Comparison of ENCODE assay signal across 9 cellular contexts in genomic region chr3:46986782-46987484, GRCh38. TPM values are rescaled to one million over a fixed set of nuclear protein-coding genes. Genes with fewer than 3 reads are reported as not detected.
DNase-seq lines count a peak whose midpoint lies in the region; ATAC-seq and TF ChIP-seq lines count a peak whose summit lies in the region.
"Had no signal": no experiment of that assay in that cellular context is flagged by ENCODE, and none has a peak within 500 bp of the region (broad histone marks: within the 10 kb centered on the region; RNA-seq: fewer than 3 reads in every experiment).

No MANE protein-coding gene starts in this region.

- ATAC-seq in HG03095 (IDR thresholded peaks at IDR 0.05; ENCODE audit: unreplicated experiment): peak; percentile 2
- ATAC-seq in activated naive CD4-positive, alpha-beta T cell treated with anti-CD3 and anti-CD28 coated beads, Interleukin-2, amount 50 U/mL, for 72 hours: no peak
- peak in 1 of 4 donors; percentile 3 for ATAC-seq in right lobe of liver
- no peak for ATAC-seq in HG03175 (IDR thresholded peaks at IDR 0.05; ENCODE audit: unreplicated experiment)

- H3K9me3 ChIP-seq in right lobe of liver: no peaks in the 10 kb centered on the region

- DNase-seq in CD14-positive monocyte (ENCODE audit: low spot score) (no peak), right lobe of liver (peak in 1 of 3 donors; percentile 41), NCI-H2196 treated with DMSO at 0.1 percent for 48 hours (lab: John Stamatoyannopoulos, UW; ENCODE audit: unreplicated experiment) (no peak), NCI-H510A treated with DMSO at 0.1 percent for 48 hours (lab: John Stamatoyannopoulos, UW) (no peak)
- DNase-seq in activated naive CD4-positive, alpha-beta T cell treated with anti-CD3 and anti-CD28 coated beads, Interleukin-2, amount 50 U/mL, for 72 hours (ENCODE audit: low spot score in 2 of 2): no peak
- no peak for DNase-seq in stimulated activated CD4-positive, alpha-beta T cell treated with anti-CD3 and anti-CD28 coated beads, Interleukin-2, amount 100 ng/mL, for 24 hours
- DNase-seq: NCI-H1092 had no signal

- no peak for TF ChIP-seq CTCF in CD14-positive monocyte (IDR thresholded peaks at IDR 0.05)
- no peak for TF ChIP-seq CTCF in right lobe of liver (IDR thresholded peaks at IDR 0.05)

- 82% methylated on average over 2 of the region's 3 CpGs for WGBS in right lobe of liver (ENCODE audit: insufficient coverage, low coverage, low lambda C conversion rate, missing lambda C conversion rate)

- no peaks in the 10 kb centered on the region for H3K27me3 ChIP-seq in right lobe of liver

- H3K4me3 ChIP-seq in right lobe of liver: no peak overlapping the region

- peaks cover 95% of the 10 kb centered on the region for H3K4me1 Mint-ChIP-seq in CD14-positive monocyte

- TF ChIP-seq POLR2A in right lobe of liver (IDR thresholded peaks at IDR 0.05): no peak

- H3K27me3 Mint-ChIP-seq in CD14-positive monocyte (ENCODE audit: low read depth in 3 of 3): peaks cover 0 to 3% (median 1%) of the 10 kb centered on the region in 3 donors

- H3K36me3 ChIP-seq in right lobe of liver: no peaks in the 10 kb centered on the region

- H3K9me3 Mint-ChIP-seq in CD14-positive monocyte: no peaks in the 10 kb centered on the region
- no peaks in the 10 kb centered on the region for H3K9me3 Mint-ChIP-seq in activated naive CD4-positive, alpha-beta T cell treated with anti-CD3 and anti-CD28 coated beads, Interleukin-2, amount 50 U/mL, for 72 hours

- H3K27ac ChIP-seq in right lobe of liver: peak overlapping the region in 2 of 3 donors; percentile 12 to 24

- intact Hi-C loops in CD14-positive monocyte (cut with micrococcal nuclease) (loop anchor here in 1 of 2 donors (5.0 kb wide), 2 partner anchors 35 to 60 kb away; no protein-coding TSS in a partner anchor), right lobe of liver (cut with DNase I) (no loop called here)

- H3K4me3 Mint-ChIP-seq in CD14-positive monocyte: peak overlapping the region; percentile 80 to 90

- H3K27ac Mint-ChIP-seq in CD14-positive monocyte: peak overlapping the region; percentile 85 to 99 (median 95)
- peak overlapping the region; percentile 91 for H3K27ac Mint-ChIP-seq in activated naive CD4-positive, alpha-beta T cell treated with anti-CD3 and anti-CD28 coated beads, Interleukin-2, amount 50 U/mL, for 72 hours

- H3K36me3 Mint-ChIP-seq in CD14-positive monocyte: peaks cover 45 to 61% of the 10 kb centered on the region in 2 donors
- H3K36me3 Mint-ChIP-seq in activated naive CD4-positive, alpha-beta T cell treated with anti-CD3 and anti-CD28 coated beads, Interleukin-2, amount 50 U/mL, for 72 hours: peaks cover 0 to 6% of the 10 kb centered on the region in 2 donors

- no peaks in the 10 kb centered on the region for H3K4me1 ChIP-seq in right lobe of liver

RNA-seq across cellular contexts. Expression of gene NBEAL2, which starts 7.5 kb away (rescaled TPM):
- 10 to 100 TPM; 10.4 to 17.3 TPM for polyA plus RNA-seq in CD14-positive monocyte
- total RNA-seq in activated naive CD4-positive, alpha-beta T cell treated with anti-CD3 and anti-CD28 coated beads, Interleukin-2, amount 50 U/mL, for 72 hours: 100 to 1,000 TPM in 1 of 2 donors, 10 to 100 TPM in 1; 75.7 to 122 TPM
- total RNA-seq in right lobe of liver: 10 to 100 TPM in 5 of 6 experiments, 1 to 10 TPM in 1; 8.9 to 11.7 (median 10.8) TPM

RNA-seq across cellular contexts. Expression of gene CCDC12, which starts 10.4 kb away (rescaled TPM):
- 10 to 100 TPM; 50.1 to 55.8 TPM for polyA plus RNA-seq in CD14-positive monocyte
- 10 to 100 TPM; 49.3 to 55.2 TPM for total RNA-seq in activated naive CD4-positive, alpha-beta T cell treated with anti-CD3 and anti-CD28 coated beads, Interleukin-2, amount 50 U/mL, for 72 hours
- total RNA-seq in right lobe of liver: 10 to 100 TPM; 14.6 to 24.2 (median 17.0) TPM

Comparison
In these comparisons a context has a peak if more than half of its experiments do, and no peak if none do; other contexts are left out.
1. RNA of gene NBEAL2, which starts 7.5 kb away (total RNA-seq): 75.7 to 122 TPM in activated naive CD4-positive, alpha-beta T cell treated with anti-CD3 and anti-CD28 coated beads, Interleukin-2, amount 50 U/mL, for 72 hours; 8.9 to 11.7 TPM in right lobe of liver; every median in the first group is over 4 times any median in the second.